ENCODE assay signal across 29 cellular contexts in genomic region chr7:82330706-82331220, GRCh38.
"Had no signal": no experiment of that assay in that cellular context is flagged by ENCODE, and none has a peak within 500 bp of the region (broad histone marks: within the 10 kb centered on the region; RNA-seq: fewer than 3 reads in every experiment).

No MANE protein-coding gene starts in this region.

- H3K4me1 ChIP-seq: parathyroid adenoma, right atrium auricular region, right lobe of liver, testis, transverse colon, upper lobe of left lung, vagina had no signal

- DNase-seq: immature natural killer cell; islet precursor cell; left ventricle myocardium inferior; mesendoderm; naive B cell; natural killer cell; nephron progenitor cell; occipital lobe; right lobe of liver; stimulated activated CD4-positive, alpha-beta T cell treated with anti-CD3 and anti-CD28 coated beads, Interleukin-1b, Interleukin-23, amount 100 ng/mL, for 48 hours; stimulated activated CD4-positive, alpha-beta T cell treated with anti-CD3 and anti-CD28 coated beads, Interleukin-2, amount 100 ng/mL, for 48 hours; stimulated activated CD4-positive, alpha-beta T cell treated with anti-CD3 and anti-CD28 coated beads, Interleukin-4, amount 100 ng/mL, for 4 hours; stimulated activated CD8-positive, alpha-beta memory T cell treated with anti-CD3 and anti-CD28 coated beads, Interleukin-4, amount 100 ng/mL, for 48 hours; stimulated activated naive CD4-positive, alpha-beta T cell treated with Interleukin-2 at 50 U/mL for 16 hours; stimulated activated naive CD8-positive, alpha-beta T cell treated with anti-CD3 and anti-CD28 coated beads, Interleukin-15, amount 100 ng/mL, for 72 hours; substantia nigra; testis; thyroid gland; transverse colon; upper lobe of left lung had no signal

- H3K27ac ChIP-seq: left ventricle myocardium inferior, neural progenitor cell, neutrophil, parathyroid adenoma, right atrium auricular region, right lobe of liver, testis, thyroid gland, transverse colon, upper lobe of left lung, vagina had no signal

- H3K4me1 Mint-ChIP-seq: immature natural killer cell; naive B cell; natural killer cell; stimulated activated memory B cell treated with anti-CD40 and anti-IgM and Interleukin-4, amounts not matched to agents 10 μg/mL and 1 μg/mL and 100 μg/mL, for 72 hours; stimulated activated naive CD8-positive, alpha-beta T cell treated with anti-CD3 and anti-CD28 coated beads, Interleukin-15, amount 100 ng/mL, for 72 hours had no signal

- H3K4me3 Mint-ChIP-seq: immature natural killer cell; mesothelial cell of epicardium; naive B cell; natural killer cell; nephron progenitor cell; neural progenitor cell; stimulated activated memory B cell treated with anti-CD40 and anti-IgM and Interleukin-4, amounts not matched to agents 10 μg/mL and 1 μg/mL and 100 μg/mL, for 72 hours; stimulated activated naive CD8-positive, alpha-beta T cell treated with anti-CD3 and anti-CD28 coated beads, Interleukin-15, amount 100 ng/mL, for 72 hours had no signal

- H3K36me3 ChIP-seq: left ventricle myocardium inferior, neural progenitor cell, neutrophil, right atrium auricular region, right lobe of liver, thyroid gland, transverse colon, upper lobe of left lung, vagina had no signal

- H3K27ac Mint-ChIP-seq: immature natural killer cell; mesothelial cell of epicardium; naive B cell; natural killer cell; nephron progenitor cell; neural progenitor cell; stimulated activated memory B cell treated with anti-CD40 and anti-IgM and Interleukin-4, amounts not matched to agents 10 μg/mL and 1 μg/mL and 100 μg/mL, for 72 hours had no signal

- H3K36me3 Mint-ChIP-seq: immature natural killer cell; mesothelial cell of epicardium; naive B cell; natural killer cell; stimulated activated memory B cell treated with anti-CD40 and anti-IgM and Interleukin-4, amounts not matched to agents 10 μg/mL and 1 μg/mL and 100 μg/mL, for 72 hours had no signal

- H3K9me3 ChIP-seq: left ventricle myocardium inferior, neutrophil, right atrium auricular region, right lobe of liver, testis, thyroid gland, transverse colon, upper lobe of left lung, vagina had no signal

- H3K27me3 Mint-ChIP-seq: naive B cell; stimulated activated memory B cell treated with anti-CD40 and anti-IgM and Interleukin-4, amounts not matched to agents 10 μg/mL and 1 μg/mL and 100 μg/mL, for 72 hours; stimulated activated naive CD8-positive, alpha-beta T cell treated with anti-CD3 and anti-CD28 coated beads, Interleukin-15, amount 100 ng/mL, for 72 hours had no signal

- H3K9me3 Mint-ChIP-seq: mesothelial cell of epicardium; nephron progenitor cell; neural progenitor cell; stimulated activated naive CD8-positive, alpha-beta T cell treated with anti-CD3 and anti-CD28 coated beads, Interleukin-15, amount 100 ng/mL, for 72 hours had no signal

- H3K4me2 ChIP-seq: neural progenitor cell, smooth muscle cell had no signal

- H3K27me3 ChIP-seq: neural progenitor cell, neutrophil, right atrium auricular region, right lobe of liver, testis, thyroid gland, transverse colon, upper lobe of left lung, vagina had no signal

- ATAC-seq: natural killer cell; right lobe of liver; stimulated activated memory B cell treated with anti-CD40 and anti-IgM and Interleukin-4, amounts not matched to agents 10 μg/mL and 1 μg/mL and 100 μg/mL, for 72 hours; stimulated activated naive CD8-positive, alpha-beta T cell treated with anti-CD3 and anti-CD28 coated beads, Interleukin-15, amount 100 ng/mL, for 72 hours had no signal

- H3K4me3 ChIP-seq: left ventricle myocardium inferior, lung, neural progenitor cell, right atrium auricular region, right lobe of liver, smooth muscle cell, testis, thyroid gland, transverse colon, upper lobe of left lung, vagina had no signal
